Comparison of ENCODE assay signal across 10 cellular contexts in the genomic region with DNA sequence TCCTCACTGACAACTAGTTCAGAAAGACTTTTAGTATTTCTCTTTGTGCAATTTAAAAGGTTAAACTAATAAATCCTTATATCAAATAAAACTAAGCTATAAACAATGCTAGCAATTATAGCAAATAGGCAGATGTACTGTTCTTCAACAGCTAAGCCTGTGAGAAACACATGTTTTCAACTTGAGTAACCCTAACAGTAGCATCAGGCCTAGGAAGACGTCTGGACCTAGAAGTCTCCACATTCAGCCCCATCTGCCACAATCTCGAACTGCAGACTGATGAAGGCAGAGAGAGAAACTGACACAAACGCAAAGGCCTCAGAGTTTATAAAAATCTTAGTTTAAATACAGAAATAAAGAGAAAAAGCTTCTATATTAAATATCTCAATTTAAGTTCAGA. TPM values are rescaled to one million over a fixed set of nuclear protein-coding genes. Genes with fewer than 3 reads are reported as not detected.
DNase-seq lines count a peak whose midpoint lies in the region; ATAC-seq, FAIRE-seq and TF ChIP-seq lines count a peak whose summit lies in the region.
"Had no signal": no experiment of that assay in that cellular context is flagged by ENCODE, and none has a peak within 500 bp of the region (broad histone marks: within the 10 kb centered on the region; RNA-seq: fewer than 3 reads in every experiment).

No MANE protein-coding gene starts in this region.

- no peak overlapping the region for H3K23ac ChIP-seq in mesenchymal stem cell (ENCODE audit: low read length in 2 of 2)

- H3K4ac ChIP-seq in mesenchymal stem cell (ENCODE audit: low read depth in 1 of 2, low read length in 2 of 2) = no peak overlapping the region

- no peak overlapping the region for H2AK5ac ChIP-seq in mesenchymal stem cell (ENCODE audit: low read length, severe bottlenecking)

- no peaks in the 10 kb centered on the region; the same call in 1 of the 2 replicates for H3F3A ChIP-seq in GM23338 (replicated peaks; ENCODE audit: low read depth)

- POLR2A ChIA-PET in A549 (lab: Yijun Ruan, JAX) = no interaction called here

- no peak overlapping the region for H2BK12ac ChIP-seq in mesenchymal stem cell (ENCODE audit: low read length in 2 of 2)

- no peak for TF ChIP-seq RAD21 in A549 (conservative IDR thresholded peaks at IDR 0.05 in 1 of 2, IDR thresholded peaks at IDR 0.05 in 1 of 2)

- H2BK120ac ChIP-seq in mesenchymal stem cell (ENCODE audit: low read depth, low read length) = no peak overlapping the region

- H3K27me3 ChIP-seq in GM23338 (ENCODE audit: insufficient read depth) (no peaks in the 10 kb centered on the region), mesenchymal stem cell (ENCODE audit: control insufficient read depth in 1 of 2, insufficient read depth in 1 of 2, low read length in 2 of 2) (no peaks in the 10 kb centered on the region)

- DNase-seq in A549 (ENCODE audit: low read depth in 1 of 2, low spot score in 1 of 2) (no peak), GM23338 (ENCODE audit: low spot score) (no peak), mesenchymal stem cell (peak; percentile 18), GM13976 (ENCODE audit: low spot score) (no peak)
- DNase-seq: NCI-H187; stimulated activated CD4-positive, alpha-beta T cell treated with anti-CD3 and anti-CD28 coated beads, Interleukin-1b, Interleukin-23, amount 100 ng/mL, for 48 hours had no signal

- no peak for TF ChIP-seq EP300 in A549 (IDR thresholded peaks at IDR 0.05)

- H3K4me3 ChIP-seq in A549 (peak overlapping the region; percentile 99; the same call in 1 of the 3 replicates), GM23338 (0 out of 2 replicates have a peak overlapping the region, but pooled peaks have one; percentile 92), mesenchymal stem cell (ENCODE audit: insufficient read depth in 1 of 2, low read depth in 1 of 2, low read length in 2 of 2) (peak overlapping the region in 1 of 2 experiments; percentile 95)

- H3K4me1 ChIP-seq in A549 (peaks cover 47% of the 10 kb centered on the region), GM23338 (ENCODE audit: insufficient read depth) (peaks cover 29% of the 10 kb centered on the region), mesenchymal stem cell (ENCODE audit: control insufficient read depth, insufficient read depth, low read depth, low read length) (peaks cover 11% of the 10 kb centered on the region)

- FAIRE-seq in A549 (lab: Jason Lieb, UNC) = no peak

- H4K20me1 ChIP-seq in GM23338 (replicated peaks; ENCODE audit: insufficient read depth) = peaks cover 26% of the 10 kb centered on the region

- no peak for TF ChIP-seq CTCF in A549 (IDR thresholded peaks at IDR 0.05)
- TF ChIP-seq CTCF in GM23338 (conservative IDR thresholded peaks at IDR 0.05; ENCODE audit: low read depth in 2 of 2) = no peak
- no peak for TF ChIP-seq CTCF in GM13976 (IDR thresholded peaks at IDR 0.05; ENCODE audit: borderline replicate concordance, control extremely low read depth, extremely low read depth, insufficient read depth, missing control alignments)

- H3K4me3 Mint-ChIP-seq in GM23338 = peak overlapping the region; percentile 52; the same call in 2 of the 3 replicates
- H3K4me3 Mint-ChIP-seq in activated naive CD8-positive, alpha-beta T cell = peak overlapping the region; percentile 99

- CTCF ChIA-PET in A549 (lab: Yijun Ruan, JAX) = interaction anchor here (1.1 kb wide), 1 partner anchor 171 kb away, joined by 3 read pairs; no protein-coding TSS in a partner anchor

- H3K79me1 ChIP-seq in mesenchymal stem cell (replicated peaks; ENCODE audit: low read length, poor library complexity, severe bottlenecking) = peaks cover 5% of the 10 kb centered on the region

- H3K9me2 ChIP-seq in GM23338 (ENCODE audit: insufficient read depth) = no peaks in the 10 kb centered on the region

- no peak overlapping the region for H3K14ac ChIP-seq in mesenchymal stem cell (ENCODE audit: low read length in 2 of 2)

- no peak overlapping the region for H2BK15ac ChIP-seq in mesenchymal stem cell (ENCODE audit: low read depth, poor library complexity, severe bottlenecking)

- H3K36me3 ChIP-seq in GM23338 (ENCODE audit: insufficient read depth) (peaks cover 9% of the 10 kb centered on the region; the same call in 1 of the 2 replicates), mesenchymal stem cell (ENCODE audit: control insufficient read depth in 1 of 2, insufficient read depth in 2 of 2, low read depth in 1 of 2, low read length in 2 of 2) (peaks cover 7 to 41% of the 10 kb centered on the region in 2 experiments)

- peaks cover 94% of the 10 kb centered on the region for H3K79me2 ChIP-seq in GM23338 (replicated peaks; ENCODE audit: insufficient read depth)

- H3K27ac ChIP-seq in A549 (0 out of 6 replicates have a peak overlapping the region, but pooled peaks of 1 of the 2 experiments have one; percentile 39), GM23338 (ENCODE audit: low read depth) (peak overlapping the region; percentile 34), mesenchymal stem cell (ENCODE audit: low read length, poor library complexity, severe bottlenecking) (no peak overlapping the region)

- H3K27me3 Mint-ChIP-seq in GM23338 (ENCODE audit: insufficient read depth, low read depth, poor library complexity) = peaks cover 6% of the 10 kb centered on the region
- no peaks in the 10 kb centered on the region for H3K27me3 Mint-ChIP-seq in activated naive CD8-positive, alpha-beta T cell

- no peak overlapping the region for H2BK5ac ChIP-seq in mesenchymal stem cell (ENCODE audit: low read depth, low read length, poor library complexity, severe bottlenecking)

- no peak for ATAC-seq in A549
- ATAC-seq in GM23338 = no peak
- ATAC-seq in GM21381 (IDR thresholded peaks at IDR 0.05; ENCODE audit: unreplicated experiment) = no peak
- ATAC-seq in GM19467 (IDR thresholded peaks at IDR 0.05; ENCODE audit: unreplicated experiment) = no peak
- no peak for ATAC-seq in HG03521 (IDR thresholded peaks at IDR 0.05; ENCODE audit: unreplicated experiment)

- H3K9ac ChIP-seq in mesenchymal stem cell (ENCODE audit: low read length) = peak overlapping the region; percentile 100

- H3K4me1 Mint-ChIP-seq in GM23338 = peaks cover 20% of the 10 kb centered on the region; the same call in 2 of the 3 replicates
- H3K4me1 Mint-ChIP-seq in activated naive CD8-positive, alpha-beta T cell (ENCODE audit: low read depth) = peaks cover 56% of the 10 kb centered on the region

- H3K18ac ChIP-seq in mesenchymal stem cell (ENCODE audit: low read depth in 1 of 2, low read length in 2 of 2) = no peak overlapping the region

- peaks cover 18% of the 10 kb centered on the region for H3K36me3 Mint-ChIP-seq in GM23338 (ENCODE audit: low read depth)
- H3K36me3 Mint-ChIP-seq in activated naive CD8-positive, alpha-beta T cell = no peaks in the 10 kb centered on the region

- H2AFZ ChIP-seq in GM23338 = no peak overlapping the region
- H2AFZ ChIP-seq in mesenchymal stem cell (ENCODE audit: low read depth, low read length) = no peak overlapping the region

- no peaks in the 10 kb centered on the region for H3K9me3 ChIP-seq in A549
- H3K9me3 ChIP-seq in mesenchymal stem cell (ENCODE audit: control insufficient read depth, low read length) = no peaks in the 10 kb centered on the region

- H4K91ac ChIP-seq in mesenchymal stem cell (ENCODE audit: low read length) = no peak overlapping the region

- H4K8ac ChIP-seq in mesenchymal stem cell (ENCODE audit: low read length) = no peak overlapping the region

- H3K4me2 ChIP-seq in A549 = peak overlapping the region; percentile 98
- peak overlapping the region; percentile 90; the same call in 1 of the 2 replicates for H3K4me2 ChIP-seq in GM23338
- H3K4me2 ChIP-seq in mesenchymal stem cell (ENCODE audit: low read length, poor library complexity, severe bottlenecking) = peak overlapping the region; percentile 17

- no peak for TF ChIP-seq POLR2A in A549 (IDR thresholded peaks at IDR 0.05; ENCODE audit: low read length)

- in situ Hi-C loops in GM13976 (cut with MboI; ENCODE audit: low sequenced_read_pairs, unreplicated experiment) = no loop called here

- H3K9me3 Mint-ChIP-seq in GM23338 = no peaks in the 10 kb centered on the region
- no peaks in the 10 kb centered on the region for H3K9me3 Mint-ChIP-seq in activated naive CD8-positive, alpha-beta T cell (ENCODE audit: low read depth)

- peak overlapping the region; percentile 61 for H3K27ac Mint-ChIP-seq in GM23338
- peak overlapping the region; percentile 51 for H3K27ac Mint-ChIP-seq in activated naive CD8-positive, alpha-beta T cell

- WGBS in A549 (ENCODE audit: missing lambda C conversion rate) = 40% methylated on average over 3 of the region's 3 CpGs
- 67% methylated on average over 1 of the region's 3 CpGs for WGBS in mesenchymal stem cell

RNA-seq across cellular contexts. Expression of gene ST13, which starts 2.5 kb away (rescaled TPM):
- polyA plus RNA-seq in A549 (2011; rRNA removed) = 114 and 181 TPM in 2 replicates
- 53.2 and 57.4 TPM in 2 replicates for polyA plus RNA-seq in A549 (2012; cell fraction: cytosol; rRNA removed)
- 15.5 and 19.4 TPM in 2 replicates for polyA plus RNA-seq in A549 (2012; cell fraction: nucleus; rRNA removed)
- 212 to 227 TPM (median 220 TPM) in 3 replicates for polyA plus RNA-seq in A549 (2017; fragmentation: RNase III; extraction: RNeasy Plus Mini Kit Qiagen cat#74134 plus additional on column Dnase treatment)
- 50.5 and 53.7 TPM in 2 replicates for polyA minus RNA-seq in A549 (2011; rRNA and poly(A)+ RNA removed)
- total RNA-seq in GM23338 (2014; rRNA removed; shearing (Covaris generic)) = 148 and 159 TPM in 2 replicates
- 208 and 238 TPM in 2 replicates for polyA plus RNA-seq in GM23338 (2016; fragmentation: Nextera tagmentation; extraction: Ambion mirVana)
- 329 TPM for polyA plus RNA-seq in mesenchymal stem cell (2013, experiment 1 of 2)
- polyA plus RNA-seq in mesenchymal stem cell (2013, experiment 2 of 2) = 343 TPM

RNA-seq across cellular contexts. Expression of gene XPNPEP3, which starts 3.0 kb away (rescaled TPM):
- polyA plus RNA-seq in A549 (2011; rRNA removed) (23.3 and 23.6 TPM in 2 replicates), A549 (2017; fragmentation: RNase III; extraction: RNeasy Plus Mini Kit Qiagen cat#74134 plus additional on column Dnase treatment) (10.4 to 12.7 TPM (median 12.7 TPM) in 3 replicates), GM23338 (2016; fragmentation: Nextera tagmentation; extraction: Ambion mirVana) (10.4 and 11.6 TPM in 2 replicates)
- 8.9 and 10.1 TPM in 2 replicates for polyA plus RNA-seq in A549 (2012; cell fraction: cytosol; rRNA removed)
- 5.4 and 7.6 TPM in 2 replicates for polyA plus RNA-seq in A549 (2012; cell fraction: nucleus; rRNA removed)
- 26.6 and 37.1 TPM in 2 replicates for polyA minus RNA-seq in A549 (2011; rRNA and poly(A)+ RNA removed)
- total RNA-seq in GM23338 (2014; rRNA removed; shearing (Covaris generic)) = 19.5 and 22.9 TPM in 2 replicates
- 11.4 TPM for polyA plus RNA-seq in mesenchymal stem cell (2013, experiment 1 of 2)
- polyA plus RNA-seq in mesenchymal stem cell (2013, experiment 2 of 2) = 11.2 TPM

RNA-seq across cellular contexts. Expression of gene DNAJB7, which starts 8.0 kb away (rescaled TPM):
- not detected in 2 replicates for polyA plus RNA-seq in A549 (2011; rRNA removed)
- not detected in 2 replicates for polyA plus RNA-seq in A549 (2012; cell fraction: cytosol; rRNA removed)
- not detected in 2 replicates for polyA plus RNA-seq in A549 (2012; cell fraction: nucleus; rRNA removed)
- not detected in 3 replicates for polyA plus RNA-seq in A549 (2017; fragmentation: RNase III; extraction: RNeasy Plus Mini Kit Qiagen cat#74134 plus additional on column Dnase treatment)
- not detected in 2 replicates for polyA minus RNA-seq in A549 (2011; rRNA and poly(A)+ RNA removed)
- total RNA-seq in GM23338 (2014; rRNA removed; shearing (Covaris generic)) = not detected in 2 replicates
- 0.40 and 0.63 TPM in 2 replicates for polyA plus RNA-seq in GM23338 (2016; fragmentation: Nextera tagmentation; extraction: Ambion mirVana)
- not detected for polyA plus RNA-seq in mesenchymal stem cell (2013, experiment 1 of 2)
- not detected for polyA plus RNA-seq in mesenchymal stem cell (2013, experiment 2 of 2)

RNA-seq across cellular contexts. Expression of gene SLC25A17, which starts 34.8 kb away (rescaled TPM):
- 33.7 and 35.1 TPM in 2 replicates for polyA plus RNA-seq in A549 (2011; rRNA removed)
- polyA plus RNA-seq in A549 (2012; cell fraction: cytosol; rRNA removed) = 9.7 and 13.3 TPM in 2 replicates
- 8.0 and 12.4 TPM in 2 replicates for polyA plus RNA-seq in A549 (2012; cell fraction: nucleus; rRNA removed)
- polyA plus RNA-seq in A549 (2017; fragmentation: RNase III; extraction: RNeasy Plus Mini Kit Qiagen cat#74134 plus additional on column Dnase treatment) = 17.2 to 20.3 TPM (median 19.9 TPM) in 3 replicates
- polyA minus RNA-seq in A549 (2011; rRNA and poly(A)+ RNA removed) = 7.3 and 9.9 TPM in 2 replicates
- total RNA-seq in GM23338 (2014; rRNA removed; shearing (Covaris generic)) = 40.0 and 43.6 TPM in 2 replicates
- polyA plus RNA-seq in GM23338 (2016; fragmentation: Nextera tagmentation; extraction: Ambion mirVana) = 28.2 and 35.4 TPM in 2 replicates
- 13.0 TPM for polyA plus RNA-seq in mesenchymal stem cell (2013, experiment 1 of 2)
- 13.9 TPM for polyA plus RNA-seq in mesenchymal stem cell (2013, experiment 2 of 2)

Comparison
In these comparisons a context has a peak if more than half of its experiments do, and no peak if none do; other contexts are left out.
1. H3K4me2 ChIP-seq: peak in every context shown above with its lines; median percentile 98 in A549; 90 in GM23338; 17 in mesenchymal stem cell.